19 cellular contexts compared by ENCODE assay signal in the genomic region with DNA sequence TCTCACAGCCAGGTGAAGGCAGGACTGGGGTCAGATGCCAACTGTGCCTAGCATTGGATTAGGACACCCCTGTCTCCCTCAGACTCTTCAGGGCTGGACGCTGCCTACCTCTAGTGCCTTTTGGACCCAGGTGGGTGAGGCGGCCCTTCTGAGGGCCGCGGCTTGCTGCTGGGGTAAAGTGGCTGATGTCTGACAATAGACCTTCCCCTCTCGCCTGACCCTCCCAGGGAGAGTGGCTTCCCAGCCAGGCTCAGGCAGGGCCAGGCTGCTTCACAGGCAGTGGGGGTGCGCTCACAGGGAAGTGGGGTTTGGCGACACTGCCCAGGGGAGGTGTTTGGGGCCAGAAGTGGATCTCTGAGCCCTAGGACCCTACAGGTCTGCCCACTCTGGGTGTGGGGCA. TPM values are rescaled to one million over a fixed set of nuclear protein-coding genes. Genes with fewer than 3 reads are reported as not detected.
A peak's percentile ranks its signal among the peaks of the same experiment; 100 is the strongest.
DNase-seq lines count a peak whose midpoint lies in the region; ATAC-seq, FAIRE-seq and TF ChIP-seq lines count a peak whose summit lies in the region.
"Had no signal": no experiment of that assay in that cellular context is flagged by ENCODE, and none has a peak within 500 bp of the region (broad histone marks: within the 10 kb centered on the region; RNA-seq: fewer than 3 reads in every experiment).

No MANE protein-coding gene starts in this region.

- intact Hi-C loops in kidney (cut with DNase I), result no loop called here
- intact Hi-C loops in pancreas (cut with DNase I), result no loop called here

- no peak overlapping the region for H3K9ac ChIP-seq in BLaER1 treated with 17β-estradiol and CSF1 and Interleukin-3, amounts not matched to agents 10 nM and 100 nM
- H3K9ac ChIP-seq in kidney (ENCODE audit: low read length in 2 of 2), result no peak overlapping the region
- H3K9ac ChIP-seq: BLaER1, GM23248 had no signal

- H3K27ac ChIP-seq in BLaER1 treated with 17β-estradiol and CSF1 and Interleukin-3, amounts not matched to agents 10 nM and 100 nM, result peak overlapping the region in 6 of 11 experiments; percentile 1 to 41 (median 16); a peak in 4 of 22 replicates
- peak overlapping the region; percentile 35 for H3K27ac ChIP-seq in VCaP
- no peak overlapping the region for H3K27ac ChIP-seq in kidney (ENCODE audit: low read depth in 2 of 2, low read length in 2 of 2)
- H3K27ac ChIP-seq in pancreas, result peak overlapping the region; percentile 22 to 62 (median 54)
- H3K27ac ChIP-seq: BLaER1, GM23248 had no signal

- peak overlapping the region in 5 of 11 experiments; percentile 27 to 93 (median 68); a peak in 8 of 22 replicates for H3K4me2 ChIP-seq in BLaER1 treated with 17β-estradiol and CSF1 and Interleukin-3, amounts not matched to agents 10 nM and 100 nM
- H3K4me2 ChIP-seq: BLaER1 had no signal

- H3K27me3 ChIP-seq in BLaER1 treated with 17β-estradiol and CSF1 and Interleukin-3, amounts not matched to agents 10 nM and 100 nM, result no peaks in the 10 kb centered on the region
- no peaks in the 10 kb centered on the region for H3K27me3 ChIP-seq in pancreas
- H3K27me3 ChIP-seq: BLaER1 had no signal

- peak; percentile 67 for DNase-seq in kidney
- peak in 1 of 6 donors; percentile 39 for DNase-seq in pancreas
- no peak for DNase-seq in NCI-H187 treated with DMSO at 0.1 percent for 48 hours (lab: John Stamatoyannopoulos, UW)
- no peak for DNase-seq in activated T-cell treated with anti-CD3 and anti-CD28 coated beads, Interleukin-2, amount 50 U/mL, for 24 hours
- no peak for DNase-seq in GM12892 (ENCODE audit: insufficient read length)
- DNase-seq: 8988T; Calu3; CD8-positive, alpha-beta T cell; DMS79 treated with DMSO at 0.1 percent for 48 hours; GM23248; H9 had no signal

- H3K36me3 ChIP-seq in BLaER1 treated with 17β-estradiol and CSF1 and Interleukin-3, amounts not matched to agents 10 nM and 100 nM, result no peaks in the 10 kb centered on the region
- no peaks in the 10 kb centered on the region for H3K36me3 ChIP-seq in kidney (ENCODE audit: control insufficient read depth in 1 of 2, insufficient read depth in 2 of 2, low read length in 2 of 2)
- H3K36me3 ChIP-seq in pancreas, result no peaks in the 10 kb centered on the region
- H3K36me3 ChIP-seq: BLaER1 had no signal

- no peaks in the 10 kb centered on the region for H3K36me3 Mint-ChIP-seq in activated T-cell treated with anti-CD3 and anti-CD28 coated beads, Interleukin-2, amount 50 U/mL, for 24 hours (ENCODE audit: low read depth)
- no peaks in the 10 kb centered on the region for H3K36me3 Mint-ChIP-seq in activated T-helper 17 cell treated with anti-CD3 and anti-CD28 coated beads, Interleukin-2, amount 50 U/mL, for 72 hours (ENCODE audit: low read depth)
- H3K36me3 Mint-ChIP-seq: CD8-positive, alpha-beta T cell; IgD-negative memory B cell had no signal

- H3K27me3 Mint-ChIP-seq in activated T-cell treated with anti-CD3 and anti-CD28 coated beads, Interleukin-2, amount 50 U/mL, for 24 hours, result peaks cover 6% of the 10 kb centered on the region
- peaks cover 3% of the 10 kb centered on the region for H3K27me3 Mint-ChIP-seq in activated T-helper 17 cell treated with anti-CD3 and anti-CD28 coated beads, Interleukin-2, amount 50 U/mL, for 72 hours

- FAIRE-seq in kidney (lab: Jason Lieb, UNC) (no peak), pancreas (lab: Jason Lieb, UNC) (no peak), GM12892 (lab: Jason Lieb, UNC) (no peak)
- FAIRE-seq: GM12878, GM19239, HTR-8/SVneo had no signal

- WGBS in pancreas, 2 donors, result 87 to 96% methylated on average over 7 of the region's 7 CpGs

- no peaks in the 10 kb centered on the region for H3K9me3 ChIP-seq in BLaER1 treated with 17β-estradiol and CSF1 and Interleukin-3, amounts not matched to agents 10 nM and 100 nM (replicated peaks in 1 of 11)
- H3K9me3 ChIP-seq in kidney (ENCODE audit: control insufficient read depth in 1 of 2, low read length in 2 of 2) (no peaks in the 10 kb centered on the region), pancreas (no peaks in the 10 kb centered on the region)
- H3K9me3 ChIP-seq: BLaER1 had no signal

- peaks cover 5% of the 10 kb centered on the region for H3K4me1 Mint-ChIP-seq in activated T-cell treated with anti-CD3 and anti-CD28 coated beads, Interleukin-2, amount 50 U/mL, for 24 hours (ENCODE audit: low read depth)
- no peaks in the 10 kb centered on the region for H3K4me1 Mint-ChIP-seq in activated T-helper 17 cell treated with anti-CD3 and anti-CD28 coated beads, Interleukin-2, amount 50 U/mL, for 72 hours

- no peak overlapping the region for H3K4me3 Mint-ChIP-seq in activated T-cell treated with anti-CD3 and anti-CD28 coated beads, Interleukin-2, amount 50 U/mL, for 24 hours
- no peak overlapping the region for H3K4me3 Mint-ChIP-seq in activated T-helper 17 cell treated with anti-CD3 and anti-CD28 coated beads, Interleukin-2, amount 50 U/mL, for 72 hours
- H3K4me3 Mint-ChIP-seq: CD8-positive, alpha-beta T cell; H9; IgD-negative memory B cell had no signal

- ATAC-seq in pancreas, result no peak
- no peak for ATAC-seq in activated T-helper 17 cell treated with anti-CD3 and anti-CD28 coated beads, Interleukin-2, amount 50 U/mL, for 72 hours (replicated peaks)
- ATAC-seq: CD8-positive, alpha-beta T cell; GM12878 had no signal

- no peaks in the 10 kb centered on the region for H4K20me1 ChIP-seq in BLaER1 treated with 17β-estradiol and CSF1 and Interleukin-3, amounts not matched to agents 10 nM and 100 nM

- H3K27ac Mint-ChIP-seq in activated T-cell treated with anti-CD3 and anti-CD28 coated beads, Interleukin-2, amount 50 U/mL, for 24 hours, result no peak overlapping the region
- H3K27ac Mint-ChIP-seq in activated T-helper 17 cell treated with anti-CD3 and anti-CD28 coated beads, Interleukin-2, amount 50 U/mL, for 72 hours, result no peak overlapping the region
- H3K27ac Mint-ChIP-seq: CD8-positive, alpha-beta T cell; H9; IgD-negative memory B cell had no signal

- TF ChIP-seq POLR2A in GM12892 (IDR thresholded peaks at IDR 0.05; ENCODE audit: low read depth, low read length), result no peak

- H3K4me1 ChIP-seq in BLaER1 treated with 17β-estradiol and CSF1 and Interleukin-3, amounts not matched to agents 10 nM and 100 nM, result peaks cover 34 to 96% (median 58%) of the 10 kb centered on the region in 10 experiments
- H3K4me1 ChIP-seq in kidney (ENCODE audit: control insufficient read depth in 1 of 2, insufficient read depth in 1 of 2, low read depth in 1 of 2, low read length in 2 of 2) (no peaks in the 10 kb centered on the region), pancreas (no peaks in the 10 kb centered on the region)

- no peak overlapping the region for H3K4me3 ChIP-seq in BLaER1 treated with 17β-estradiol and CSF1 and Interleukin-3, amounts not matched to agents 10 nM and 100 nM
- H3K4me3 ChIP-seq in kidney (ENCODE audit: low read length in 2 of 2), result no peak overlapping the region
- H3K4me3 ChIP-seq in pancreas, result no peak overlapping the region
- H3K4me3 ChIP-seq: BLaER1, GM12878, GM23248 had no signal

- TF ChIP-seq CTCF in VCaP (conservative IDR thresholded peaks at IDR 0.05) (no peak), kidney (IDR thresholded peaks at IDR 0.05; ENCODE audit: borderline replicate concordance, extremely low read depth, insufficient read depth) (no peak), pancreas (IDR thresholded peaks at IDR 0.05) (no peak)

- H3K9me3 Mint-ChIP-seq in activated T-cell treated with anti-CD3 and anti-CD28 coated beads, Interleukin-2, amount 50 U/mL, for 24 hours, result no peaks in the 10 kb centered on the region
- no peaks in the 10 kb centered on the region for H3K9me3 Mint-ChIP-seq in activated T-helper 17 cell treated with anti-CD3 and anti-CD28 coated beads, Interleukin-2, amount 50 U/mL, for 72 hours
- H3K9me3 Mint-ChIP-seq: CD8-positive, alpha-beta T cell; H9; IgD-negative memory B cell had no signal

RNA-seq across cellular contexts. Expression of a gene that starts 43.3 kb away (rescaled TPM):
- 32.7 TPM for total RNA-seq in kidney
- 5.7 TPM for polyA plus RNA-seq in kidney (ENCODE audit: insufficient read depth, low read depth, low replicate concordance)
- total RNA-seq in pancreas, result 10 to 100 TPM in 4 of 6 donors, 1 to 10 TPM in 2; 8.2 to 27.4 (median 16.3) TPM
- polyA plus RNA-seq in pancreas, result 10 to 100 TPM in 1 of 2 donors, 1 to 10 TPM in 1; 7.9 to 11.1 TPM
- polyA plus RNA-seq in GM12892 (2012; ENCODE audit: missing spikeins), result 16.9 TPM
- total RNA-seq in activated T-helper 17 cell treated with anti-CD3 and anti-CD28 coated beads, Interleukin-2, amount 50 U/mL, for 72 hours, result 10 to 100 TPM; 20.4 to 32.3 TPM

Comparison
In these comparisons a context has a peak if more than half of its experiments do, and no peak if none do; other contexts are left out.
1. H3K27ac ChIP-seq: peak in BLaER1 treated with 17β-estradiol and CSF1 and Interleukin-3, amounts not matched to agents 10 nM and 100 nM (6 of 11), VCaP (single experiment) and pancreas (4 of 4); none in kidney (0 of 2).